In the genomic region with DNA sequence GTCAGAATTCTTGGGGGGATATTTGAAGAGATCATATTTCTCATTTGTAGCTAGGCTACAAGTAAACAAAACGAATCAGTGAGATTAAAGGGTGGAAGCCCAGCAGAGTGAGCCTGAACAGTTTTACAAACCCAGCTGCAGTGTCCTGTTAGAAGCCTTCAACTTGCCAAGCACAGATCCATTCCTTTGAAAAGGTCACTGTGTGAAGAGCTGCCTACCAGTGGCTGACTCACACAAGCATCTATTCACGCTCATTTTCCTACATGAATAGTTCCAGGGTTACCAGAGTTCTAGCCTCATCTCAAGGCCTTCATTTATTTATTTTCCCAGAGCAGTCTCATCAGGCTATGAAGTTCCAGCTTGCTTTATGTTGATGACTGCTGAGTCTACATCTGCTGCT, we compare ENCODE assay signal across 13 cellular contexts. TPM values are rescaled to one million over a fixed set of nuclear protein-coding genes. Genes with fewer than 3 reads are reported as not detected.
A peak's percentile ranks its signal among the peaks of the same experiment; 100 is the strongest.
DNase-seq lines count a peak whose midpoint lies in the region; ATAC-seq and TF ChIP-seq lines count a peak whose summit lies in the region.
"Had no signal": no experiment of that assay in that cellular context is flagged by ENCODE, and none has a peak within 500 bp of the region (broad histone marks: within the 10 kb centered on the region; RNA-seq: fewer than 3 reads in every experiment).

No MANE protein-coding gene starts in this region.

- H3K27me3 Mint-ChIP-seq in activated CD4-positive, alpha-beta T cell treated with anti-CD3 and anti-CD28 coated beads, Interleukin-2, amount 10 ng/mL, durations not matched to agents 7 days and 5 days: peaks cover 2% of the 10 kb centered on the region

- ATAC-seq in heart right ventricle (peak; percentile 77 to 95 (median 89)), GM21737 (IDR thresholded peaks at IDR 0.05; ENCODE audit: unreplicated experiment) (no peak)

- no peak for TF ChIP-seq CTCF in heart right ventricle (IDR thresholded peaks at IDR 0.05)

- H3K27ac Mint-ChIP-seq in activated CD4-positive, alpha-beta T cell treated with anti-CD3 and anti-CD28 coated beads, Interleukin-2, amount 10 ng/mL, durations not matched to agents 7 days and 5 days: no peak overlapping the region
- H3K27ac Mint-ChIP-seq: nephron progenitor cell had no signal

- WGBS in heart right ventricle, 2 donors: 12 to 18% methylated on average over 2 of the region's 2 CpGs

- H3K4me1 ChIP-seq in heart right ventricle: peaks cover 0 to 72% (median 36%) of the 10 kb centered on the region in 9 donors
- H3K4me1 ChIP-seq: testis had no signal

- no peaks in the 10 kb centered on the region for H3K27me3 ChIP-seq in heart right ventricle
- H3K27me3 ChIP-seq: testis had no signal

- no peak overlapping the region for H3K4me3 ChIP-seq in heart right ventricle
- H3K4me3 ChIP-seq: testis had no signal

- H3K4me3 Mint-ChIP-seq in activated CD4-positive, alpha-beta T cell treated with anti-CD3 and anti-CD28 coated beads, Interleukin-2, amount 10 ng/mL, durations not matched to agents 7 days and 5 days: no peak overlapping the region
- H3K4me3 Mint-ChIP-seq: nephron progenitor cell had no signal

- H3K36me3 ChIP-seq in heart right ventricle: no peaks in the 10 kb centered on the region

- H3K27ac ChIP-seq in heart right ventricle: peak overlapping the region in 9 of 10 donors; percentile 61 to 84 (median 74)
- H3K27ac ChIP-seq: testis had no signal

- H3K4me1 Mint-ChIP-seq in activated CD4-positive, alpha-beta T cell treated with anti-CD3 and anti-CD28 coated beads, Interleukin-2, amount 10 ng/mL, durations not matched to agents 7 days and 5 days: no peaks in the 10 kb centered on the region

- no peaks in the 10 kb centered on the region for H3K9me3 ChIP-seq in heart right ventricle
- H3K9me3 ChIP-seq: testis had no signal

- H3K9me3 Mint-ChIP-seq in activated CD4-positive, alpha-beta T cell treated with anti-CD3 and anti-CD28 coated beads, Interleukin-2, amount 10 ng/mL, durations not matched to agents 7 days and 5 days: no peaks in the 10 kb centered on the region
- H3K9me3 Mint-ChIP-seq: nephron progenitor cell had no signal

- CTCF ChIA-PET in activated CD4-positive, alpha-beta T cell treated with anti-CD3 and anti-CD28 coated beads, Interleukin-2, amount 10 ng/mL, durations not matched to agents 7 days and 5 days (lab: Charles Lee): no interaction called here

- POLR2A ChIA-PET in activated CD4-positive, alpha-beta T cell treated with anti-CD3 and anti-CD28 coated beads, Interleukin-2, amount 10 ng/mL, durations not matched to agents 7 days and 5 days (lab: Charles Lee): no interaction called here

- peak; percentile 29 for DNase-seq in GM03348 (ENCODE audit: low spot score)
- DNase-seq in amniotic epithelial cell (ENCODE audit: low read depth): peak; percentile 38
- peak in 1 of 2 donors; percentile 42 for DNase-seq in heart right ventricle
- peak; percentile 7 for DNase-seq in putamen (ENCODE audit: low spot score)
- DNase-seq in DMS114 treated with DMSO at 0.1 percent for 48 hours (lab: John Stamatoyannopoulos, UW; ENCODE audit: unreplicated experiment): no peak
- DNase-seq in activated CD4-positive, alpha-beta T cell treated with anti-CD3 and anti-CD28 coated beads, Interleukin-2, amount 10 ng/mL, durations not matched to agents 7 days and 5 days: no peak
- DNase-seq in HT-29 (ENCODE audit: low spot score): no peak
- DNase-seq: activated T-cell treated with anti-CD3 and anti-CD28 coated beads, Interleukin-2, amount 50 U/mL, for 1 hour; nephron progenitor cell; stimulated activated CD4-positive, alpha-beta T cell treated with anti-CD3 and anti-CD28 coated beads, Interleukin-4, amount 100 ng/mL, for 4 hours; T-helper 9 cell; testis had no signal

- no peaks in the 10 kb centered on the region for H3K36me3 Mint-ChIP-seq in activated CD4-positive, alpha-beta T cell treated with anti-CD3 and anti-CD28 coated beads, Interleukin-2, amount 10 ng/mL, durations not matched to agents 7 days and 5 days (ENCODE audit: low read depth)

- intact Hi-C loops in heart right ventricle (cut with DNase I): loop anchor here in 1 of 10 donors (10.0 kb wide), 1 partner anchor 71 kb away; no protein-coding TSS in a partner anchor

RNA-seq across cellular contexts. Expression of a gene that starts 25.7 kb away (rescaled TPM):
- 100 to 1,000 TPM; 356 to 486 (median 399) TPM for total RNA-seq in heart right ventricle
- polyA plus RNA-seq in heart right ventricle: 100 to 1,000 TPM; 102 to 153 TPM
- total RNA-seq in activated CD4-positive, alpha-beta T cell treated with anti-CD3 and anti-CD28 coated beads, Interleukin-2, amount 10 ng/mL, durations not matched to agents 7 days and 5 days: not detected
- total RNA-seq in HT-29 (2014; rRNA removed; shearing (Covaris generic)): not detected in 2 replicates

Comparison
In these comparisons a context has a peak if more than half of its experiments do, and no peak if none do; other contexts are left out.
1. DNase-seq: peak in GM03348 (single experiment), amniotic epithelial cell (single experiment) and putamen (single experiment); none in DMS114 treated with DMSO at 0.1 percent for 48 hours (single experiment), activated CD4-positive, alpha-beta T cell treated with anti-CD3 and anti-CD28 coated beads, Interleukin-2, amount 10 ng/mL, durations not matched to agents 7 days and 5 days (single experiment) and HT-29 (single experiment).
2. RNA of a gene that starts 25.7 kb away (total RNA-seq): 356 to 486 TPM in heart right ventricle; not detected in activated CD4-positive, alpha-beta T cell treated with anti-CD3 and anti-CD28 coated beads, Interleukin-2, amount 10 ng/mL, durations not matched to agents 7 days and 5 days and not detected in HT-29; every median in the first group is over 100 times any median in the second.